8 cellular contexts compared by ENCODE assay signal in the genomic region with DNA sequence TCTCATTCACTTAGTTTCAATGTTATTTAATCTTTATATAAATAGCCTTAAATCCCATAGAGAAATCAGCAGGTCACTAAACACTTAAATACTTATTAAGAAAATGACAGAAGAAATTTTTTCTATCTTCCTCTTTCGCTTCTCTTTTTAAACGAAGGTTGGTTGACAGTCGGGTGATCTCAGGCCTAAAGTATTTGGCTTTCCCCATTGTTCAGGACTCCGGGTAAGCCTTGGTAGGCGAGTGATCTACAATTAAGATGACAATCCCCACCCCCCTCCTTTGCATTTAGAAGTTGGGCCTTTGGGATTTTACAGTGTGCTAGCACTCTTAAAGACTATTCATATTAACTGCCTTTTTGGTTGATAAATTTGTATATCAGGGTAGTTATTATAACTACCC. TPM values are rescaled to one million over a fixed set of nuclear protein-coding genes. Genes with fewer than 3 reads are reported as not detected.
DNase-seq lines count a peak whose midpoint lies in the region; ATAC-seq and TF ChIP-seq lines count a peak whose summit lies in the region.

No MANE protein-coding gene starts in this region.

- no peaks in the 10 kb centered on the region for H3K27me3 Mint-ChIP-seq in activated CD8-positive, alpha-beta T cell treated with anti-CD3 and anti-CD28 coated beads for 36 hours

- no peaks in the 10 kb centered on the region for H3K36me3 ChIP-seq in prostate gland

- POLR2A ChIA-PET in activated CD8-positive, alpha-beta T cell treated with anti-CD3 and anti-CD28 coated beads for 36 hours (lab: Charles Lee): no interaction called here

- H3K27me3 ChIP-seq in prostate gland (replicated peaks; ENCODE audit: insufficient read depth): no peaks in the 10 kb centered on the region

- H3K27ac ChIP-seq in VCaP: peak overlapping the region; percentile 61
- H3K27ac ChIP-seq in prostate gland: no peak overlapping the region

- peaks cover under 1% of the 10 kb centered on the region for H3K9me3 Mint-ChIP-seq in activated CD8-positive, alpha-beta T cell treated with anti-CD3 and anti-CD28 coated beads for 36 hours

- DNase-seq in medulla oblongata (ENCODE audit: extremely low spot score) (peak; percentile 40), prostate gland (ENCODE audit: low spot score) (no peak), NCI-H146 (lab: John Stamatoyannopoulos, UW) (no peak), NCI-H1694 (lab: John Stamatoyannopoulos, UW) (no peak)
- no peak for DNase-seq in activated CD8-positive, alpha-beta T cell treated with anti-CD3 and anti-CD28 coated beads for 36 hours

- no peaks in the 10 kb centered on the region for H3K4me1 Mint-ChIP-seq in activated CD8-positive, alpha-beta T cell treated with anti-CD3 and anti-CD28 coated beads for 36 hours (ENCODE audit: low read depth)

- no peaks in the 10 kb centered on the region for H3K4me1 ChIP-seq in prostate gland (replicated peaks)

- intact Hi-C loops in prostate gland (cut with DNase I): no loop called here
- intact Hi-C loops in activated CD8-positive, alpha-beta T cell treated with anti-CD3 and anti-CD28 coated beads for 36 hours (cut with micrococcal nuclease): no loop called here

- no peaks in the 10 kb centered on the region for H3K36me3 Mint-ChIP-seq in activated CD8-positive, alpha-beta T cell treated with anti-CD3 and anti-CD28 coated beads for 36 hours (ENCODE audit: low read depth)

- no peaks in the 10 kb centered on the region for H3K9me3 ChIP-seq in prostate gland

- TF ChIP-seq CTCF in VCaP (conservative IDR thresholded peaks at IDR 0.05): no peak
- TF ChIP-seq CTCF in prostate gland (IDR thresholded peaks at IDR 0.05): no peak
- TF ChIP-seq CTCF in activated CD8-positive, alpha-beta T cell treated with anti-CD3 and anti-CD28 coated beads for 36 hours (IDR thresholded peaks at IDR 0.05): no peak

- WGBS in prostate gland: 66% methylated on average over 5 of the region's 5 CpGs

- no peak overlapping the region for H3K4me3 ChIP-seq in prostate gland

- ATAC-seq in GM18870 (IDR thresholded peaks at IDR 0.05; ENCODE audit: unreplicated experiment) (peak; percentile 68), HG03196 (IDR thresholded peaks at IDR 0.05; ENCODE audit: unreplicated experiment) (peak; percentile 65)
- no peak for ATAC-seq in activated CD8-positive, alpha-beta T cell treated with anti-CD3 and anti-CD28 coated beads for 36 hours

- H3K4me3 Mint-ChIP-seq in activated CD8-positive, alpha-beta T cell treated with anti-CD3 and anti-CD28 coated beads for 36 hours: no peak overlapping the region

- CTCF ChIA-PET in activated CD8-positive, alpha-beta T cell treated with anti-CD3 and anti-CD28 coated beads for 36 hours (lab: Charles Lee): interaction anchor here (1.1 kb wide), 1 partner anchor 224 kb away, joined by 3 read pairs; no protein-coding TSS in a partner anchor

- TF ChIP-seq POLR2A in prostate gland (IDR thresholded peaks at IDR 0.05): no peak

- H3K27ac Mint-ChIP-seq in activated CD8-positive, alpha-beta T cell treated with anti-CD3 and anti-CD28 coated beads for 36 hours: no peak overlapping the region

RNA-seq across cellular contexts. Expression of a gene that starts 19.7 kb away (rescaled TPM):
- total RNA-seq in prostate gland: 100 to 1,000 TPM; 150 to 188 TPM
- 10 to 100 TPM; 53.9 to 58.5 TPM for total RNA-seq in activated CD8-positive, alpha-beta T cell treated with anti-CD3 and anti-CD28 coated beads for 36 hours
